Comparison of ENCODE assay signal across 18 cellular contexts in genomic region chr12:71155228-71155627, GRCh38. TPM values are rescaled to one million over a fixed set of nuclear protein-coding genes. Genes with fewer than 3 reads are reported as not detected.
"Had no signal": no experiment of that assay in that cellular context is flagged by ENCODE, and none has a peak within 500 bp of the region (broad histone marks: within the 10 kb centered on the region; RNA-seq: fewer than 3 reads in every experiment).

No MANE protein-coding gene starts in this region.

- H3K9me3 ChIP-seq: suprapubic skin had no signal

- H3K27ac ChIP-seq: brain microvascular endothelial cell, esophagus muscularis mucosa, suprapubic skin had no signal

- H3K36me3 Mint-ChIP-seq: activated CD8-positive, alpha-beta memory T cell treated with anti-CD3 and anti-CD28 coated beads, Interleukin-2, amount 10 ng/mL, durations not matched to agents 7 days and 5 days; activated naive CD8-positive, alpha-beta T cell had no signal

- ATAC-seq: activated CD8-positive, alpha-beta memory T cell treated with anti-CD3 and anti-CD28 coated beads, Interleukin-2, amount 10 ng/mL, durations not matched to agents 7 days and 5 days had no signal

- H3K4me1 Mint-ChIP-seq: activated CD8-positive, alpha-beta memory T cell treated with anti-CD3 and anti-CD28 coated beads, Interleukin-2, amount 10 ng/mL, durations not matched to agents 7 days and 5 days had no signal

- H3K27me3 ChIP-seq: brain microvascular endothelial cell, esophagus muscularis mucosa, suprapubic skin had no signal

- H3K4me3 Mint-ChIP-seq: activated CD8-positive, alpha-beta memory T cell treated with anti-CD3 and anti-CD28 coated beads, Interleukin-2, amount 10 ng/mL, durations not matched to agents 7 days and 5 days; activated naive CD8-positive, alpha-beta T cell; activated T-cell treated with anti-CD3 and anti-CD28 coated beads, Interleukin-2, amount 50 U/mL, for 24 hours; nephron had no signal

- H3K36me3 ChIP-seq: brain microvascular endothelial cell, esophagus muscularis mucosa, suprapubic skin had no signal

- H3K4me1 ChIP-seq: esophagus muscularis mucosa had no signal

- H3K27ac Mint-ChIP-seq: activated CD8-positive, alpha-beta memory T cell treated with anti-CD3 and anti-CD28 coated beads, Interleukin-2, amount 10 ng/mL, durations not matched to agents 7 days and 5 days; activated naive CD8-positive, alpha-beta T cell; activated T-cell treated with anti-CD3 and anti-CD28 coated beads, Interleukin-2, amount 50 U/mL, for 24 hours; nephron had no signal

- H3K4me3 ChIP-seq: esophagus muscularis mucosa, lung, suprapubic skin had no signal

- H3K27me3 Mint-ChIP-seq: activated CD8-positive, alpha-beta memory T cell treated with anti-CD3 and anti-CD28 coated beads, Interleukin-2, amount 10 ng/mL, durations not matched to agents 7 days and 5 days; activated naive CD8-positive, alpha-beta T cell; activated T-cell treated with anti-CD3 and anti-CD28 coated beads, Interleukin-2, amount 50 U/mL, for 24 hours had no signal

- DNase-seq: activated CD4-positive, alpha-beta T cell treated with anti-CD3 and anti-CD28 coated beads, Interleukin-2, amount 50 U/mL, for 48 hours; activated CD4-positive, CD25-positive, alpha-beta regulatory T cell treated with anti-CD3 and anti-CD28 coated beads, Interleukin-2, amount 50 U/mL, for 72 hours; activated CD8-positive, alpha-beta memory T cell treated with anti-CD3 and anti-CD28 coated beads, Interleukin-2, amount 10 ng/mL, durations not matched to agents 7 days and 5 days; activated effector memory CD4-positive, alpha-beta T cell treated with Interleukin-2 at 50 U/mL for 16 hours; activated T-cell treated with anti-CD3 and anti-CD28 coated beads, Interleukin-2, amount 50 U/mL, for 24 hours; brain microvascular endothelial cell; cerebellar nuclear complex; midbrain; occipital lobe; stimulated activated CD4-positive, alpha-beta T cell treated with anti-CD3 and anti-CD28 coated beads, Interleukin-2, amount 100 ng/mL, for 48 hours; stimulated activated naive CD4-positive, alpha-beta T cell treated with Interleukin-2 at 50 U/mL for 16 hours had no signal

RNA-seq across cellular contexts. Expression of gene TSPAN8, which starts 2.6 kb away (rescaled TPM):
- total RNA-seq: activated CD8-positive, alpha-beta memory T cell treated with anti-CD3 and anti-CD28 coated beads, Interleukin-2, amount 10 ng/mL, durations not matched to agents 7 days and 5 days; dermis microvascular lymphatic vessel endothelial cell; occipital lobe; T-helper 2 cell treated with Interferon-gamma antibody and Interleukin-4, amounts not matched to agents 100 ng/mL and 5 ng/mL, for 36 hours had no signal
